10 cellular contexts compared by ENCODE assay signal in genomic region chr10:90047243-90047729, GRCh38.
DNase-seq lines count a peak whose midpoint lies in the region; ATAC-seq and TF ChIP-seq lines count a peak whose summit lies in the region.
"Had no signal": no experiment of that assay in that cellular context is flagged by ENCODE, and none has a peak within 500 bp of the region (broad histone marks: within the 10 kb centered on the region; RNA-seq: fewer than 3 reads in every experiment).

No MANE protein-coding gene starts in this region.

- no peak overlapping the region for H3K4me3 Mint-ChIP-seq in activated CD4-positive, alpha-beta T cell treated with anti-CD3 and anti-CD28 coated beads, Interleukin-2, amount 10 ng/mL, durations not matched to agents 7 days and 5 days

- H3K27ac ChIP-seq in dorsolateral prefrontal cortex = no peak overlapping the region

- no peaks in the 10 kb centered on the region for H3K36me3 Mint-ChIP-seq in activated CD4-positive, alpha-beta T cell treated with anti-CD3 and anti-CD28 coated beads, Interleukin-2, amount 10 ng/mL, durations not matched to agents 7 days and 5 days (ENCODE audit: low read depth)

- no peak for TF ChIP-seq CTCF in dorsolateral prefrontal cortex (IDR thresholded peaks at IDR 0.05 in 54 of 56, conservative IDR thresholded peaks at IDR 0.05 in 2 of 56; ENCODE audit: low read depth in 1 of 56, partially characterized antibody in 56 of 56)

- no peak overlapping the region for H3K4me3 ChIP-seq in dorsolateral prefrontal cortex

- intact Hi-C loops in left ventricle myocardium superior (cut with micrococcal nuclease) (no loop called here), dorsolateral prefrontal cortex (cut with DNase I) (no loop called here)

- H3K27me3 ChIP-seq in dorsolateral prefrontal cortex = no peaks in the 10 kb centered on the region

- DNase-seq in RPMI8226 (peak; percentile 67), left ventricle myocardium superior (no peak), dorsolateral prefrontal cortex (no peak)
- DNase-seq in activated CD4-positive, alpha-beta T cell treated with anti-CD3 and anti-CD28 coated beads, Interleukin-2, amount 10 ng/mL, durations not matched to agents 7 days and 5 days = no peak
- DNase-seq in stimulated activated CD4-positive, alpha-beta T cell treated with anti-CD3 and anti-CD28 coated beads, Interleukin-15, amount 100 ng/mL, for 24 hours = no peak
- DNase-seq: activated gamma-delta T cell treated with Interleukin-2 at 50 U/mL for 16 hours had no signal

- ATAC-seq in GM18861 (IDR thresholded peaks at IDR 0.05; ENCODE audit: unreplicated experiment) = peak; percentile 87
- peak; percentile 85 for ATAC-seq in GM21529 (IDR thresholded peaks at IDR 0.05; ENCODE audit: unreplicated experiment)
- ATAC-seq in HG03280 (IDR thresholded peaks at IDR 0.05; ENCODE audit: unreplicated experiment) = peak; percentile 84
- no peak for ATAC-seq in left ventricle myocardium superior
- ATAC-seq: sciatic nerve had no signal

- H3K27me3 Mint-ChIP-seq in activated CD4-positive, alpha-beta T cell treated with anti-CD3 and anti-CD28 coated beads, Interleukin-2, amount 10 ng/mL, durations not matched to agents 7 days and 5 days = peaks cover 4% of the 10 kb centered on the region

- CTCF ChIA-PET in activated CD4-positive, alpha-beta T cell treated with anti-CD3 and anti-CD28 coated beads, Interleukin-2, amount 10 ng/mL, durations not matched to agents 7 days and 5 days (lab: Charles Lee) = no interaction called here

- no peaks in the 10 kb centered on the region for H3K4me1 Mint-ChIP-seq in activated CD4-positive, alpha-beta T cell treated with anti-CD3 and anti-CD28 coated beads, Interleukin-2, amount 10 ng/mL, durations not matched to agents 7 days and 5 days

- POLR2A ChIA-PET in activated CD4-positive, alpha-beta T cell treated with anti-CD3 and anti-CD28 coated beads, Interleukin-2, amount 10 ng/mL, durations not matched to agents 7 days and 5 days (lab: Charles Lee) = no interaction called here

- peaks cover 2% of the 10 kb centered on the region for H3K9me3 Mint-ChIP-seq in activated CD4-positive, alpha-beta T cell treated with anti-CD3 and anti-CD28 coated beads, Interleukin-2, amount 10 ng/mL, durations not matched to agents 7 days and 5 days

- H3K27ac Mint-ChIP-seq in activated CD4-positive, alpha-beta T cell treated with anti-CD3 and anti-CD28 coated beads, Interleukin-2, amount 10 ng/mL, durations not matched to agents 7 days and 5 days = no peak overlapping the region
